Comparison of ENCODE assay signal across 34 cellular contexts in the genomic region with DNA sequence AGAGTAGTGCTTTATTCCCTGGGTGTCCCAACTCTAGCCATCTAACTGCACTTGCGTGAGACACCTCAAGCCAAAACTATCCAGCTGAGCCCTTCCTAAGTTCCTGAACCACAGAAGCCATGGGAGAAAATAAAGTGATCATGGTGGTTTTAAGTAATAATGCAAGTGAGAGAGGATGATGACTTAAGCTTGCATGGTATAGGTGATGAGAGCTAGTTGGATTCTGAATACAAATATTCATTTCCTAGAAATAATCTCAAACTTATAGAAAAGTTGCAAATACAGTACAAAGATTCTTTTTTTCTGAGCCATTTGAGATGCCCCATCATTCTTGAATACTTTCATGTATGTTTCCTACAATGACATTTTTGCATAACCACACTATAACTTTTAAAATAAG.
"Had no signal": no experiment of that assay in that cellular context is flagged by ENCODE, and none has a peak within 500 bp of the region (broad histone marks: within the 10 kb centered on the region; RNA-seq: fewer than 3 reads in every experiment).

No MANE protein-coding gene starts in this region.

- H3K36me3 Mint-ChIP-seq: activated CD8-positive, alpha-beta memory T cell treated with anti-CD3 and anti-CD28 coated beads, Interleukin-2, amount 10 ng/mL, durations not matched to agents 7 days and 5 days; activated naive CD4-positive, alpha-beta T cell treated with anti-CD3 and anti-CD28 coated beads, Interleukin-2, amount 10 ng/mL, durations not matched to agents 7 days and 5 days; brain; WTC11 had no signal

- ATAC-seq: activated CD8-positive, alpha-beta memory T cell treated with anti-CD3 and anti-CD28 coated beads, Interleukin-2, amount 10 ng/mL, durations not matched to agents 7 days and 5 days; K562; PC-3; WTC11 had no signal

- H3K27me3 Mint-ChIP-seq: activated CD4-positive, alpha-beta T cell treated with anti-CD3 and anti-CD28 coated beads, Interleukin-2, amount 10 ng/mL, durations not matched to agents 24 days and 14 days had no signal

- H3K9me3 Mint-ChIP-seq: activated CD4-positive, alpha-beta T cell treated with anti-CD3 and anti-CD28 coated beads, Interleukin-2, amount 10 ng/mL, durations not matched to agents 24 days and 14 days; activated naive CD4-positive, alpha-beta T cell treated with anti-CD3 and anti-CD28 coated beads, Interleukin-2, amount 10 ng/mL, durations not matched to agents 7 days and 5 days; activated T-helper 2 cell treated with anti-CD3 and anti-CD28 coated beads, Interferon-gamma antibody, Interleukin-2, Interleukin-4, amounts not matched to agents 10 μg/mL and 5 μg/mL and 100 μg/mL, durations not matched to agents 14 hours and 24 hours and 36 hours; T-helper 1 cell treated with Interleukin-12 subunit alpha and Interleukin-12 subunit beta and Interleukin-4 antibody, amounts not matched to agents 30 μg/mL and 1 μg/mL, for 36 hours; T-helper 2 cell treated with Interferon-gamma antibody and Interleukin-4, amounts not matched to agents 5 μg/mL and 100 μg/mL, for 36 hours had no signal

- DNase-seq: activated CD4-positive, alpha-beta T cell treated with anti-CD3 and anti-CD28 coated beads for 1 hour; activated CD4-positive, alpha-beta T cell treated with anti-CD3 and anti-CD28 coated beads, Interleukin-2, amount 10 ng/mL, durations not matched to agents 24 days and 14 days; activated CD4-positive, alpha-beta T cell treated with anti-CD3 and anti-CD28 coated beads, Interleukin-2, amount 50 U/mL, for 48 hours; activated CD8-positive, alpha-beta memory T cell treated with anti-CD3 and anti-CD28 coated beads for 24 hours; activated CD8-positive, alpha-beta memory T cell treated with anti-CD3 and anti-CD28 coated beads, Interleukin-2, amount 10 ng/mL, durations not matched to agents 7 days and 5 days; activated CD8-positive, alpha-beta memory T cell treated with anti-CD3 and anti-CD28 coated beads, Interleukin-2, amount 50 U/mL, for 48 hours; activated gamma-delta T cell; activated naive CD4-positive, alpha-beta T cell treated with anti-CD3 and anti-CD28 coated beads, Interleukin-2, amount 10 ng/mL, durations not matched to agents 7 days and 5 days; anterior cingulate cortex; caudate nucleus; cerebellar nuclear complex; IMR-90; NCI-H1092 treated with DMSO at 0.1 percent for 48 hours; NCI-H1417; NCI-H146; NCI-H187; NCI-H2029 treated with DMSO at 0.1 percent for 48 hours; NCI-H2107; NCI-H2171; NCI-H510A; NCI-H526; NCI-H748 treated with DMSO at 0.1 percent for 48 hours; NK-92 treated with Interleukin-12 subunit alpha and Interleukin-12 subunit beta, amount 100 ng/mL, for 24 hours; PC-3; Peyer's patch; RPMI8226; SHP77 treated with DMSO at 0.1 percent for 48 hours; SK-N-SH had no signal

- H3K4me3 Mint-ChIP-seq: activated CD4-positive, alpha-beta T cell treated with anti-CD3 and anti-CD28 coated beads, Interleukin-2, amount 10 ng/mL, durations not matched to agents 24 days and 14 days; activated CD8-positive, alpha-beta memory T cell treated with anti-CD3 and anti-CD28 coated beads, Interleukin-2, amount 10 ng/mL, durations not matched to agents 7 days and 5 days; activated naive CD4-positive, alpha-beta T cell treated with anti-CD3 and anti-CD28 coated beads, Interleukin-2, amount 10 ng/mL, durations not matched to agents 7 days and 5 days; T-helper 1 cell treated with Interleukin-12 subunit alpha and Interleukin-12 subunit beta and Interleukin-4 antibody, amounts not matched to agents 30 μg/mL and 1 μg/mL, for 36 hours; T-helper 2 cell treated with Interferon-gamma antibody and Interleukin-4, amounts not matched to agents 5 μg/mL and 100 μg/mL, for 36 hours; WTC11 had no signal

- H3K27ac Mint-ChIP-seq: activated CD4-positive, alpha-beta T cell treated with anti-CD3 and anti-CD28 coated beads, Interleukin-2, amount 10 ng/mL, durations not matched to agents 24 days and 14 days; activated CD8-positive, alpha-beta memory T cell treated with anti-CD3 and anti-CD28 coated beads, Interleukin-2, amount 10 ng/mL, durations not matched to agents 7 days and 5 days; activated naive CD4-positive, alpha-beta T cell treated with anti-CD3 and anti-CD28 coated beads, Interleukin-2, amount 10 ng/mL, durations not matched to agents 7 days and 5 days; activated T-helper 2 cell treated with anti-CD3 and anti-CD28 coated beads, Interferon-gamma antibody, Interleukin-2, Interleukin-4, amounts not matched to agents 10 μg/mL and 5 μg/mL and 100 μg/mL, durations not matched to agents 14 hours and 24 hours and 36 hours; brain; T-helper 1 cell treated with Interleukin-12 subunit alpha and Interleukin-12 subunit beta and Interleukin-4 antibody, amounts not matched to agents 30 μg/mL and 1 μg/mL, for 36 hours; T-helper 2 cell treated with Interferon-gamma antibody and Interleukin-4, amounts not matched to agents 5 μg/mL and 100 μg/mL, for 36 hours; WTC11 had no signal
